Comparison of ENCODE assay signal across 9 cellular contexts in the genomic region with DNA sequence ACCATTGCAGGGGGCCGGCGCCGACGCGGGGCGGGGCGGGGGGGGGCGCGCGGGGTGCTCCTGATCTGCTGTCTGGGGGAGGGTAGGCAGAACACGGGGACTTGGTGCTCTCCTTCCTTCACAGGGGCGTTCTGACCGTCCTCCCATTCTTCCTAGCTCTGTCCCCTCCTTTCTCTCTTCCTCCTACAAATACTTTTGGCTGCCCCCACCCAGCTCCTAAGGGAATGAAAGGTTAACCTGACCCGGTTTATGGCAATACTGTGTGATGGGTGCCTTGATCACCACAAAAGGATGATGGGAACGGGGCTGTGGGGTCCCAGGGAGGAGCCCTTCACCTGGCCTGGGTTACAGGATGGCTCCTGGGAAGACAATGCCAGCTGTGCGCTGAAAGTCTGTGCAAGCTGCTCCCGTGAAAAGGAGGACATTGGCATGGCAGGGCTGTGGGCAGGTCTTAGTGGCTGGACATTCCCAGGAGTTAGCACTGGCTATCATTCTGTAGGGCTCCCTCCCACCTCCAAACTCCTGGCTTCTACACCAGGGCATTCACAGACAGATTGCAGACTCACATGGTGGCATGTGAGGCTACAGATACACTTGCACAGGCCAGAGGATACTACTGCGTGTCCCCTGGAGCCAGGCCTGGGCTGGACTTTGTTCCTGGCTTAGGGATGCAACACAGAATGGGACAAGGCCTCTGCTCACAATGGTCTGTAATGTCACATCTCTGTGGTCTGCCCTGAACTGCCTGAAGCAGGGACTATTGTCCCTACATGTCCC. TPM values are rescaled to one million over a fixed set of nuclear protein-coding genes. Genes with fewer than 3 reads are reported as not detected.
DNase-seq lines count a peak whose midpoint lies in the region; ATAC-seq and TF ChIP-seq lines count a peak whose summit lies in the region.
"Had no signal": no experiment of that assay in that cellular context is flagged by ENCODE, and none has a peak within 500 bp of the region (broad histone marks: within the 10 kb centered on the region; RNA-seq: fewer than 3 reads in every experiment).

No MANE protein-coding gene starts in this region.

- H3K4me3 ChIP-seq in left lung (peak overlapping the region; percentile 88 to 93), thoracic aorta (peak overlapping the region; percentile 95)

- peak overlapping the region; percentile 41 for H3K27ac ChIP-seq in angular gyrus (ENCODE audit: low read depth, low read length)
- H3K27ac ChIP-seq in left lung, result peak overlapping the region; percentile 93 to 99
- H3K27ac ChIP-seq in thoracic aorta, result peak overlapping the region; percentile 85 to 93

- no peak for TF ChIP-seq CTCF in left lung (IDR thresholded peaks at IDR 0.05)
- TF ChIP-seq CTCF in thoracic aorta (IDR thresholded peaks at IDR 0.05), result no peak

- peaks cover 20 to 74% of the 10 kb centered on the region in 2 donors for H3K4me1 ChIP-seq in left lung
- H3K4me1 ChIP-seq in thoracic aorta (ENCODE audit: control insufficient read depth in 1 of 2, low read depth in 2 of 2), result peaks cover 17 to 40% of the 10 kb centered on the region in 2 donors

- peaks cover 6% of the 10 kb centered on the region for H3K36me3 Mint-ChIP-seq in activated CD8-positive, alpha-beta memory T cell treated with anti-CD3 and anti-CD28 coated beads, Interleukin-2, amount 10 ng/mL, durations not matched to agents 7 days and 5 days

- no peak for ATAC-seq in activated CD8-positive, alpha-beta memory T cell treated with anti-CD3 and anti-CD28 coated beads, Interleukin-2, amount 10 ng/mL, durations not matched to agents 7 days and 5 days
- ATAC-seq in left lung (no peak), thoracic aorta (ENCODE audit: insufficient number of reproducible peaks, low FRiP score, low read depth) (no peak), HG03097 (IDR thresholded peaks at IDR 0.05; ENCODE audit: low FRiP score, unreplicated experiment) (no peak)

- H3K27me3 ChIP-seq in left lung, result peaks cover 0 to 1% of the 10 kb centered on the region in 2 donors
- peaks cover 3% of the 10 kb centered on the region for H3K27me3 ChIP-seq in thoracic aorta (replicated peaks; ENCODE audit: insufficient read depth)

- intact Hi-C loops in left lung (cut with DNase I), result no loop called here

- no peaks in the 10 kb centered on the region for H3K9me3 Mint-ChIP-seq in activated CD8-positive, alpha-beta memory T cell treated with anti-CD3 and anti-CD28 coated beads, Interleukin-2, amount 10 ng/mL, durations not matched to agents 7 days and 5 days (ENCODE audit: low read depth)

- no peaks in the 10 kb centered on the region for H3K9me3 ChIP-seq in left lung
- no peaks in the 10 kb centered on the region for H3K9me3 ChIP-seq in thoracic aorta

- H3K4me1 Mint-ChIP-seq in activated CD8-positive, alpha-beta memory T cell treated with anti-CD3 and anti-CD28 coated beads, Interleukin-2, amount 10 ng/mL, durations not matched to agents 7 days and 5 days, result peaks cover 37% of the 10 kb centered on the region

- H3K27ac Mint-ChIP-seq in activated CD8-positive, alpha-beta memory T cell treated with anti-CD3 and anti-CD28 coated beads, Interleukin-2, amount 10 ng/mL, durations not matched to agents 7 days and 5 days, result peak overlapping the region; percentile 84

- DNase-seq in activated CD8-positive, alpha-beta memory T cell treated with anti-CD3 and anti-CD28 coated beads, Interleukin-2, amount 10 ng/mL, durations not matched to agents 7 days and 5 days, result no peak
- no peak for DNase-seq in activated CD8-positive, alpha-beta memory T cell treated with anti-CD3 and anti-CD28 coated beads, Interleukin-2, amount 50 U/mL, for 4 hours
- DNase-seq in left lung (no peak), thoracic aorta (ENCODE audit: low spot score) (no peak), RKO (ENCODE audit: low spot score) (no peak), HT-29 (ENCODE audit: low spot score) (no peak)

- H3K36me3 ChIP-seq in left lung, result peaks cover 0 to 25% of the 10 kb centered on the region in 2 donors
- H3K36me3 ChIP-seq in thoracic aorta, result no peaks in the 10 kb centered on the region

- H3K4me3 Mint-ChIP-seq in activated CD8-positive, alpha-beta memory T cell treated with anti-CD3 and anti-CD28 coated beads, Interleukin-2, amount 10 ng/mL, durations not matched to agents 7 days and 5 days, result peak overlapping the region; percentile 82

- CTCF ChIA-PET in activated CD8-positive, alpha-beta memory T cell treated with anti-CD3 and anti-CD28 coated beads, Interleukin-2, amount 10 ng/mL, durations not matched to agents 7 days and 5 days (lab: Charles Lee), result interaction anchor here (0.6 to 3.2 kb wide), 17 partner anchors 78 to 369 kb away, joined by 3 to 31 read pairs (median 5); a partner anchor contains a TSS

- H3K27me3 Mint-ChIP-seq in activated CD8-positive, alpha-beta memory T cell treated with anti-CD3 and anti-CD28 coated beads, Interleukin-2, amount 10 ng/mL, durations not matched to agents 7 days and 5 days, result no peaks in the 10 kb centered on the region

RNA-seq across cellular contexts. Expression of a gene that starts 1.9 kb away (rescaled TPM):
- 10 to 100 TPM; 33.5 to 46.2 TPM for total RNA-seq in activated CD8-positive, alpha-beta memory T cell treated with anti-CD3 and anti-CD28 coated beads, Interleukin-2, amount 10 ng/mL, durations not matched to agents 7 days and 5 days
- total RNA-seq in left lung, result 100 to 1,000 TPM; 105 to 116 TPM
- 100 to 1,000 TPM; 106 to 159 TPM for total RNA-seq in thoracic aorta
- 151 and 156 TPM in 2 replicates for total RNA-seq in HT-29 (2014; rRNA removed; shearing (Covaris generic))

RNA-seq across cellular contexts. Expression of a gene that starts 1.9 kb away (rescaled TPM):
- total RNA-seq in activated CD8-positive, alpha-beta memory T cell treated with anti-CD3 and anti-CD28 coated beads, Interleukin-2, amount 10 ng/mL, durations not matched to agents 7 days and 5 days, result not detected
- total RNA-seq in left lung (under 1 TPM in 1 of 2 donors, not detected in 1; 0.18 TPM), thoracic aorta (not detected)
- total RNA-seq in HT-29 (2014; rRNA removed; shearing (Covaris generic)), result not detected in 2 replicates
- total RNA-seq: posterior vena cava had no signal

RNA-seq across cellular contexts. Expression of a gene that starts 31.7 kb away (rescaled TPM):
- 10 to 100 TPM; 44.4 to 51.9 TPM for total RNA-seq in activated CD8-positive, alpha-beta memory T cell treated with anti-CD3 and anti-CD28 coated beads, Interleukin-2, amount 10 ng/mL, durations not matched to agents 7 days and 5 days
- total RNA-seq in left lung (10 to 100 TPM; 39.9 to 59.5 TPM), thoracic aorta (10 to 100 TPM; 48.5 to 61.2 TPM)
- 106 and 109 TPM in 2 replicates for total RNA-seq in HT-29 (2014; rRNA removed; shearing (Covaris generic))

RNA-seq across cellular contexts. Expression of a gene that starts 32.1 kb away (rescaled TPM):
- total RNA-seq in activated CD8-positive, alpha-beta memory T cell treated with anti-CD3 and anti-CD28 coated beads, Interleukin-2, amount 10 ng/mL, durations not matched to agents 7 days and 5 days, result under 1 TPM; 0.15 to 0.84 TPM
- total RNA-seq in left lung (10 to 100 TPM in 1 of 2 donors, 1 to 10 TPM in 1; 9.2 to 11.3 TPM), thoracic aorta (1 to 10 TPM; 9.3 to 9.9 TPM)
- total RNA-seq in HT-29 (2014; rRNA removed; shearing (Covaris generic)), result 3.3 and 5.3 TPM in 2 replicates

Comparison
In these comparisons a context has a peak if more than half of its experiments do, and no peak if none do; other contexts are left out.
1. H3K27ac ChIP-seq: peak in every context shown above with its lines; median percentile 96 in left lung; 89 in thoracic aorta; 41 in angular gyrus.